In the genomic region with DNA sequence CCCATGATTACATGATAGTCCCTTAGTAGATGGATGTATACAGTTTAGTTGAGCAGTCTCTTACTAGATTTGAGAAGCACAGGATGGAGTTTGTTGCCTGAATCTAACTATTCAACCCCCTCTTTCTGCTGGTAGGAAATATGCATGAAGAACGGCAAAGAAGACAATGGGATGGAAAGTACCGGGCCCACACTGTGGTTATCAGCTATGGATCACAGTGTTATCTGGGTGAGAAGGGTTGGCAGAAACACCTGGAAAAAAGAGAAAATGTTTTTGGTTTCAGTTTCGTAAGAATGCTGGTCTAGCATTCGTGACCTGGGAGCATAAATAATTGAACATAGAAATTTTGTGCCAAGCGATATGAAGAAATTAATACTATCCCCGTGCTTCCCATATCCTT, we compare ENCODE assay signal across 22 cellular contexts.
"Had no signal": no experiment of that assay in that cellular context is flagged by ENCODE, and none has a peak within 500 bp of the region (broad histone marks: within the 10 kb centered on the region; RNA-seq: fewer than 3 reads in every experiment).

No MANE protein-coding gene starts in this region.

- ATAC-seq: esophagus mucosa, heart left ventricle, left colon, left ventricle myocardium superior, sciatic nerve had no signal

- H3K36me3 ChIP-seq: heart left ventricle, spleen, stomach, thoracic aorta, transverse colon had no signal

- H3K27me3 ChIP-seq: spleen, stomach, transverse colon had no signal

- H3K9me3 ChIP-seq: thoracic aorta, transverse colon had no signal

- DNase-seq: cortex of kidney; effector memory CD4-positive, alpha-beta T cell; heart left ventricle; hippocampal formation; left colon; left ventricle myocardium superior; mesenchymal stem cell; naive B cell; nephron progenitor cell; posterior cingulate gyrus; spleen; stimulated activated CD4-positive, alpha-beta T cell treated with anti-CD3 and anti-CD28 coated beads, Interleukin-2, amount 100 ng/mL, for 24 hours; stimulated activated naive CD4-positive, alpha-beta T cell; stomach; substantia nigra; transverse colon had no signal

- FAIRE-seq: endometrium, frontal cortex had no signal

- H3K4me1 ChIP-seq: heart left ventricle, spleen, stomach, transverse colon had no signal

- H3K4me3 ChIP-seq: heart left ventricle, lung, spleen, stomach, thoracic aorta, transverse colon had no signal

- H3K27ac ChIP-seq: heart left ventricle, spleen, stomach, thoracic aorta, transverse colon had no signal
